32 cellular contexts compared by ENCODE assay signal in the genomic region with DNA sequence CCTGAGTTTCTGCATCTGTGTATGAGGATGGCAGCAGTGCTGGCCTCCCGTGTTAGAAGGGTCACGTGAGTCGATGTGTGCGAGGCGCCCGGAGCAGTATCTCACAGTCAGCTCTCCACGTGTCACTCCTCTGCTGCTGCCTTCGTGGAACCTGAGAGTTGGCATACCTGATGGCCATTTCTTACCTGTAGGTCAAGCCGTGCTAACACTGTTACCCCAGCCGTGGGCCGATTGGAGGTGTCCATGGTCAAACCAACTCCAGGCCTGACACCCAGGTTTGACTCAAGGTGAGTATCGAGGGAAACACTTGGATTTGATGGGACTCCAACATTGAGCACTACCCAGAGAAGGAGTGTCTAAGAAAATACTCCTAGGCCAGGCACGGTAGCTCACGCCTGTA.
"Had no signal": no experiment of that assay in that cellular context is flagged by ENCODE, and none has a peak within 500 bp of the region (broad histone marks: within the 10 kb centered on the region; RNA-seq: fewer than 3 reads in every experiment).

No MANE protein-coding gene starts in this region.

- H3K27ac ChIP-seq: ascending aorta, cardiac muscle cell, WERI-Rb-1 had no signal

- DNase-seq: activated CD4-positive, alpha-beta memory T cell treated with anti-CD3 and anti-CD28 coated beads, Interleukin-2, amount 10 ng/mL, durations not matched to agents 7 days and 5 days; activated CD4-positive, alpha-beta T cell treated with anti-CD3 and anti-CD28 coated beads for 1 hour; activated CD4-positive, alpha-beta T cell treated with anti-CD3 and anti-CD28 coated beads for 36 hours; activated CD4-positive, alpha-beta T cell treated with anti-CD3 and anti-CD28 coated beads for 48 hours; activated CD4-positive, alpha-beta T cell treated with anti-CD3 and anti-CD28 coated beads, Interleukin-2, amount 10 ng/mL, durations not matched to agents 7 days and 5 days; activated CD4-positive, alpha-beta T cell treated with anti-CD3 and anti-CD28 coated beads, Interleukin-2, amount 50 U/mL, for 48 hours; activated CD4-positive, CD25-positive, alpha-beta regulatory T cell; activated CD8-positive, alpha-beta memory T cell treated with anti-CD3 and anti-CD28 coated beads for 24 hours; activated CD8-positive, alpha-beta memory T cell treated with anti-CD3 and anti-CD28 coated beads, Interleukin-2, amount 10 ng/mL, durations not matched to agents 7 days and 5 days; activated CD8-positive, alpha-beta memory T cell treated with anti-CD3 and anti-CD28 coated beads, Interleukin-2, amount 50 U/mL, for 48 hours; activated CD8-positive, alpha-beta T cell treated with anti-CD3 and anti-CD28 coated beads, Interleukin-2, amount 10 ng/mL, durations not matched to agents 7 days and 5 days; activated effector memory CD4-positive, alpha-beta T cell treated with Interleukin-2 at 50 U/mL for 16 hours; activated gamma-delta T cell; activated naive CD4-positive, alpha-beta T cell treated with anti-CD3 and anti-CD28 coated beads, Interleukin-2, amount 10 ng/mL, durations not matched to agents 7 days and 5 days; activated naive CD4-positive, alpha-beta T cell treated with Interleukin-2 at 50 U/mL for 16 hours; activated naive CD8-positive, alpha-beta T cell treated with anti-CD3 and anti-CD28 coated beads, Interleukin-2, amount 10 ng/mL, durations not matched to agents 7 days and 5 days; activated naive CD8-positive, alpha-beta T cell treated with anti-CD3 and anti-CD28 coated beads, Interleukin-2, amount 50 U/mL, for 24 hours; activated T-cell treated with anti-CD3 and anti-CD28 coated beads, Interleukin-2, amount 50 U/mL, for 24 hours; activated T-cell treated with anti-CD3 and anti-CD28 coated beads, Interleukin-2, amount 50 U/mL, for 48 hours; amygdala; anterior cingulate cortex; caudate nucleus; cerebellar nuclear complex; T-helper 1 cell; T-helper 2 cell; T-helper 9 cell; WERI-Rb-1 had no signal

- H3K4me3 ChIP-seq: ascending aorta, cardiac muscle cell had no signal

- FAIRE-seq: bronchial epithelial cell had no signal

- ATAC-seq: activated CD4-positive, alpha-beta T cell treated with anti-CD3 and anti-CD28 coated beads for 36 hours; activated CD4-positive, CD25-positive, alpha-beta regulatory T cell treated with anti-CD3 and anti-CD28 coated beads, Interleukin-2, amount 50 U/mL, for 24 hours; activated CD8-positive, alpha-beta memory T cell treated with anti-CD3 and anti-CD28 coated beads, Interleukin-2, amount 10 ng/mL, durations not matched to agents 7 days and 5 days; activated CD8-positive, alpha-beta T cell treated with anti-CD3 and anti-CD28 coated beads, Interleukin-2, amount 10 ng/mL, durations not matched to agents 7 days and 5 days; activated naive CD8-positive, alpha-beta T cell treated with anti-CD3 and anti-CD28 coated beads, Interleukin-2, amount 50 U/mL, for 24 hours; WTC11 had no signal

- H3K9me3 ChIP-seq: ascending aorta had no signal

- H3K27me3 ChIP-seq: ascending aorta, cardiac muscle cell had no signal

- H3K4me1 ChIP-seq: ascending aorta had no signal
